17 cellular contexts compared by ENCODE assay signal in the genomic region with DNA sequence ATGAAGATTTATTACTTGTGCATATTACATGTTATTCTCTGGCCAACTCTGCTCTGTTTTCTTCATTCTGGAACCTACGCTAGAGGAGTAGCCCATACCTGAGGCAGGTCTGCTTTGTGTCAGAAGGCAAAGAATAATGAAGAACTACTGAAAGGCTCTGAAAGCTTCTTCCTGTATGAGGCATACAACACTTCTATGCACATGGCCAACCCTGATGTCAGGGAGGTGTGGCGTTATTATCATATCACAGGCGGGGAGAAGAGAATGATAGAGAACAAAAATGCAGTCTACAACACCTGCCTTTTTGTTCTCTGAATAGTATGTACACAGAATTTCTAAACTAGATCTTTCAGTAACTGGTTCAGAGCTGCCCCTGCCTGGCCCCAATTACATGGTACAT. TPM values are rescaled to one million over a fixed set of nuclear protein-coding genes. Genes with fewer than 3 reads are reported as not detected.
DNase-seq lines count a peak whose midpoint lies in the region; ATAC-seq lines count a peak whose summit lies in the region.
"Had no signal": no experiment of that assay in that cellular context is flagged by ENCODE, and none has a peak within 500 bp of the region (broad histone marks: within the 10 kb centered on the region; RNA-seq: fewer than 3 reads in every experiment).

No MANE protein-coding gene starts in this region.

- DNase-seq in COR-L47 (lab: John Stamatoyannopoulos, UW) (peak; percentile 59), NCI-H1417 (lab: John Stamatoyannopoulos, UW) (peak; percentile 75 to 94 (median 76)), NCI-H2227 treated with DMSO at 0.1 percent for 48 hours (lab: John Stamatoyannopoulos, UW) (peak; percentile 68)
- no peak for DNase-seq in stimulated activated CD4-positive, alpha-beta T cell treated with anti-CD3 and anti-CD28 coated beads, Interleukin-2, amount 100 ng/mL, for 24 hours
- DNase-seq in stimulated activated naive CD4-positive, alpha-beta T cell treated with Interleukin-2 at 50 U/mL for 16 hours (lab: John Stamatoyannopoulos, UW) = no peak
- DNase-seq: Calu3, DMS79 treated with DMSO at 0.1 percent for 48 hours, HCEC 1CT, IMR-90, NCI-H2171, NCI-H524 treated with DMSO at 0.1 percent for 48 hours, Peyer's patch, Right ventricle myocardium superior, SK-N-SH, T-helper 1 cell had no signal

- ATAC-seq in esophagus mucosa = peak; percentile 61
- no peak for ATAC-seq in HG02588 (IDR thresholded peaks at IDR 0.05; ENCODE audit: unreplicated experiment)

RNA-seq across cellular contexts. Expression of a gene that starts 32.5 kb away (rescaled TPM):
- total RNA-seq in esophagus mucosa = 5.0 TPM

Comparison
In these comparisons a context has a peak if more than half of its experiments do, and no peak if none do; other contexts are left out.
1. DNase-seq: peak in COR-L47 (single experiment), NCI-H1417 (3 of 3) and NCI-H2227 treated with DMSO at 0.1 percent for 48 hours (single experiment); none in stimulated activated CD4-positive, alpha-beta T cell treated with anti-CD3 and anti-CD28 coated beads, Interleukin-2, amount 100 ng/mL, for 24 hours (0 of 2) and stimulated activated naive CD4-positive, alpha-beta T cell treated with Interleukin-2 at 50 U/mL for 16 hours (single experiment).